Comparison of ENCODE assay signal across 11 cellular contexts in the genomic region with DNA sequence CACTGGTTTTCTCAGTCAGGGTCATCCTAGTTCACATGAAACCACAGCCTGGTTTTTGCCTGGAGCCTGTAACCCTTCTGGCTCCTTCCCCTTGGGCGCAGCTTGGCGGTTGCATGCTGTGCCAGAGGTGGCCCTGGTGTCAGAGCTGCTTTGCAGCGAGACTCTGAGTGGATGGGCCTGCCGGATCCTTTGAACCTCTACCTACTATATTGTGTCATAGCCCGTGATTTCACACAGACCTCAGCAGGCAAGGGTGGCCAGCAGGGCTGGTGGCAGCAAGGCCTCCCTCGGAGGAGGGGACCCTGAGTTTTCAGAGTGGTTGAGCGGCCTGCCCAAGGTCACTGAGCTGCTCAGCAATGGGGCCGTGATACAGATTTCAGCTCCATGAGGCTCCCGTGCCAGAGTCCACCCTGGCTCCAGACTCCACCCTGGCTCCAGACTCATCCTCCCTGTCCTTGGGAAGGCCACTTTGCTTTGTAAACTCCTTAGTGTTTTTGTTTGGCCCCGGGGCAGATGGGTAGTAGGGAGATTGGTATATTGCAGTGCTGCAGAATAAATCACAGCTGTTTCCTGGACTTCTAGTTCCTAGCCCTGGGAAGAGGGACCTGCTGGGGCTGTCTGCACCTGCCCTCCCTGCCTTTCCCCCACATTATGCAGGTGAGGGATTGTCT. TPM values are rescaled to one million over a fixed set of nuclear protein-coding genes. Genes with fewer than 3 reads are reported as not detected.
A peak's percentile ranks its signal among the peaks of the same experiment; 100 is the strongest.
DNase-seq lines count a peak whose midpoint lies in the region; ATAC-seq and TF ChIP-seq lines count a peak whose summit lies in the region.
"Had no signal": no experiment of that assay in that cellular context is flagged by ENCODE, and none has a peak within 500 bp of the region (broad histone marks: within the 10 kb centered on the region; RNA-seq: fewer than 3 reads in every experiment).

No MANE protein-coding gene starts in this region.

- H3K4me3 ChIP-seq in ACC112 (ENCODE audit: low read depth, low read length) (no peak overlapping the region), coronary artery (peak overlapping the region; percentile 35), mucosa of stomach (ENCODE audit: low read length) (no peak overlapping the region)

- ATAC-seq in HG02938 (IDR thresholded peaks at IDR 0.05; ENCODE audit: unreplicated experiment) (no peak), HG03196 (IDR thresholded peaks at IDR 0.05; ENCODE audit: unreplicated experiment) (no peak), HG02610 (IDR thresholded peaks at IDR 0.05; ENCODE audit: unreplicated experiment) (no peak)

- peaks cover 98% of the 10 kb centered on the region for H3K79me2 ChIP-seq in ACC112 (ENCODE audit: control insufficient read depth, insufficient read depth, low read length, unreplicated experiment)

- H3K36me3 ChIP-seq in ACC112 (ENCODE audit: insufficient read depth, low read length) = no peaks in the 10 kb centered on the region
- no peaks in the 10 kb centered on the region for H3K36me3 ChIP-seq in mucosa of stomach (ENCODE audit: control insufficient read depth, insufficient read depth, low read length)

- H2AFZ ChIP-seq in ACC112 (ENCODE audit: low read length, unreplicated experiment) = no peak overlapping the region

- no peak for TF ChIP-seq CTCF in coronary artery (IDR thresholded peaks at IDR 0.05)

- DNase-seq in HT-29 (ENCODE audit: low spot score) = peak; percentile 50
- peak; percentile 74 for DNase-seq in coronary artery (ENCODE audit: low spot score)
- no peak for DNase-seq in T-helper 2 cell
- DNase-seq: activated CD4-positive, alpha-beta T cell treated with anti-CD3 and anti-CD28 coated beads for 1 hour; DMS53; MM.1S had no signal

- H3K4me1 ChIP-seq in ACC112 (ENCODE audit: control insufficient read depth, insufficient read depth, low read length, unreplicated experiment) = peaks cover 31% of the 10 kb centered on the region
- peaks cover 66% of the 10 kb centered on the region for H3K4me1 ChIP-seq in mucosa of stomach (ENCODE audit: control insufficient read depth, insufficient read depth, low read length)

- no peaks in the 10 kb centered on the region for H3K9me3 ChIP-seq in mucosa of stomach (ENCODE audit: control insufficient read depth, low read length)

- H3K27ac ChIP-seq in ACC112 (ENCODE audit: low read depth, low read length) (peak overlapping the region; percentile 17; the same call in 1 of the 2 replicates), coronary artery (peak overlapping the region; percentile 18 to 72)

- H3K27me3 ChIP-seq in ACC112 (ENCODE audit: insufficient read depth, low read length) = no peaks in the 10 kb centered on the region
- no peaks in the 10 kb centered on the region for H3K27me3 ChIP-seq in mucosa of stomach (ENCODE audit: control insufficient read depth, insufficient read depth, low read length)

- H3K9ac ChIP-seq in mucosa of stomach (ENCODE audit: low read length) = peak overlapping the region; percentile 36

RNA-seq across cellular contexts. Expression of a gene that starts 9.7 kb away (rescaled TPM):
- 147 and 162 TPM in 2 replicates for total RNA-seq in HT-29 (2014; rRNA removed; shearing (Covaris generic))

Comparison
In these comparisons a context has a peak if more than half of its experiments do, and no peak if none do; other contexts are left out.
1. DNase-seq: peak in HT-29 (single experiment) and coronary artery (single experiment); none in T-helper 2 cell (0 of 5).